ENCODE assay signal across 30 cellular contexts in the genomic region with DNA sequence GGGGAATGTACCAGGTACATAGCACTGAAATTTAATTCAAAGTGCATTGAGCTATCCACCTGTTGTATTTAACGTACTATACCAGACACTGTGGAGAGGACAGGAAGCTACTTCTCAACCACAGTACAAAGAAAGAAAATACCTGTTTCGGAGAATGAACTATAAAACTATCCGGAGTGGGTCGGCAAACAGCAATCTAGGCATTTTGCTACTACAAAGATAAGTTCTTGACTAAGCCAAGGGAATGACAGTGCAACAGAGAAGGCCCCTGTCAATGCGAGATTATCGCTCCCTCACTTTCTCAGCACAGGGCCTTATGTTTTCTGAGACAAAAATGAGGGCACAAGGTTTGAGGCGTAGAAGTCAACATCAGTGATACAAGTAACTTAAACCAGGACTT. TPM values are rescaled to one million over a fixed set of nuclear protein-coding genes. Genes with fewer than 3 reads are reported as not detected.
DNase-seq lines count a peak whose midpoint lies in the region; ATAC-seq and FAIRE-seq lines count a peak whose summit lies in the region.
"Had no signal": no experiment of that assay in that cellular context is flagged by ENCODE, and none has a peak within 500 bp of the region (broad histone marks: within the 10 kb centered on the region; RNA-seq: fewer than 3 reads in every experiment).

No MANE protein-coding gene starts in this region.

- H3K4me1 ChIP-seq in small intestine (ENCODE audit: control insufficient read depth in 2 of 2, insufficient read depth in 1 of 2, low read depth in 1 of 2, low read length in 1 of 2) (no peaks in the 10 kb centered on the region), aorta (ENCODE audit: control insufficient read depth in 1 of 2, insufficient read depth in 2 of 2, low read length in 2 of 2) (no peaks in the 10 kb centered on the region)
- H3K4me1 ChIP-seq: BE2C, thyroid gland, uterus had no signal

- ATAC-seq in T-cell (replicated peaks in 1 of 4) (peak; percentile 71 to 89 (median 86)), aorta (ENCODE audit: low FRiP score) (no peak)
- ATAC-seq: activated CD8-positive, alpha-beta memory T cell treated with anti-CD3 and anti-CD28 coated beads, Interleukin-2, amount 10 ng/mL, durations not matched to agents 7 days and 5 days; HCT116; heart left ventricle; left ventricle myocardium superior; right cardiac atrium had no signal

- CTCF ChIA-PET in activated naive CD4-positive, alpha-beta T cell treated with anti-CD3 and anti-CD28 coated beads for 36 hours (lab: Charles Lee), result interaction anchor here (0.6 kb wide), 3 partner anchors 40 to 681 kb away, joined by 3 read pairs; no protein-coding TSS in a partner anchor
- CTCF ChIA-PET in T-cell (lab: Charles Lee), result interaction anchor here (0.5 to 0.6 kb wide), 2 partner anchors 26 to 463 kb away, joined by 3 read pairs; no protein-coding TSS in a partner anchor

- intact Hi-C loops in activated naive CD4-positive, alpha-beta T cell treated with anti-CD3 and anti-CD28 coated beads for 36 hours (cut with micrococcal nuclease), result no loop called here
- intact Hi-C loops in aorta (cut with DNase I), result no loop called here

- WGBS in small intestine, 3 donors, result 43 to 68% (median 49%) methylated on average over 7 of the region's 7 CpGs
- WGBS in aorta, 2 donors, result 74 to 77% methylated on average over 7 of the region's 7 CpGs

- H3K9me3 Mint-ChIP-seq in activated naive CD4-positive, alpha-beta T cell treated with anti-CD3 and anti-CD28 coated beads for 36 hours, result no peaks in the 10 kb centered on the region
- no peaks in the 10 kb centered on the region for H3K9me3 Mint-ChIP-seq in T-cell
- no peaks in the 10 kb centered on the region for H3K9me3 Mint-ChIP-seq in activated naive CD8-positive, alpha-beta T cell (ENCODE audit: low read depth)

- DNase-seq in activated naive CD4-positive, alpha-beta T cell treated with anti-CD3 and anti-CD28 coated beads for 36 hours, result peak; percentile 34
- no peak for DNase-seq in activated naive CD4-positive, alpha-beta T cell treated with Interleukin-2 at 50 U/mL for 16 hours
- DNase-seq in T-cell, result peak in 1 of 34 experiments; percentile 11
- DNase-seq in small intestine, result peak; percentile 5
- DNase-seq in SKM-1 (lab: John Stamatoyannopoulos, UW; ENCODE audit: unreplicated experiment), result no peak
- no peak for DNase-seq in aorta
- DNase-seq: ACHN; activated CD4-positive, CD25-positive, alpha-beta regulatory T cell treated with anti-CD3 and anti-CD28 coated beads, Interleukin-2, amount 50 U/mL, for 72 hours; activated CD8-positive, alpha-beta memory T cell treated with anti-CD3 and anti-CD28 coated beads, Interleukin-2, amount 10 ng/mL, durations not matched to agents 7 days and 5 days; amniotic stem cell; BE2C; COR-L47; dorsolateral prefrontal cortex; foreskin melanocyte; heart left ventricle; kidney; left ventricle myocardium superior; mesendoderm; NCI-H1436; NCI-H226; NCI-H526 treated with DMSO at 0.1 percent for 48 hours; PC-9; right cardiac atrium; stimulated activated CD4-positive, alpha-beta T cell treated with anti-CD3 and anti-CD28 coated beads, Interleukin-2, amount 100 ng/mL, for 24 hours; thyroid gland; uterus had no signal

- POLR2A ChIA-PET in T-cell (lab: Charles Lee), result interaction anchor here in 1 of 2 donors (0.5 to 0.7 kb wide), 2 partner anchors 26 to 27 kb away, joined by 3 to 6 read pairs; partner anchors contain the start of gene SFMBT2

- peaks cover 55% of the 10 kb centered on the region for H3K4me1 Mint-ChIP-seq in activated naive CD4-positive, alpha-beta T cell treated with anti-CD3 and anti-CD28 coated beads for 36 hours (ENCODE audit: low read depth)
- H3K4me1 Mint-ChIP-seq in T-cell, result peaks cover 59 to 68% (median 64%) of the 10 kb centered on the region in 3 donors
- H3K4me1 Mint-ChIP-seq in activated naive CD8-positive, alpha-beta T cell (ENCODE audit: low read depth), result peaks cover 61% of the 10 kb centered on the region

- H3K36me3 ChIP-seq in small intestine (ENCODE audit: control insufficient read depth in 2 of 2, insufficient read depth in 2 of 2, low read length in 2 of 2) (no peaks in the 10 kb centered on the region), aorta (ENCODE audit: control insufficient read depth in 1 of 2, insufficient read depth in 2 of 2, low read length in 1 of 2) (no peaks in the 10 kb centered on the region)
- H3K36me3 ChIP-seq: thyroid gland, uterus had no signal

- H3K4me3 Mint-ChIP-seq in activated naive CD4-positive, alpha-beta T cell treated with anti-CD3 and anti-CD28 coated beads for 36 hours, result no peak overlapping the region
- H3K4me3 Mint-ChIP-seq in T-cell, result peak overlapping the region; percentile 55 to 64 (median 59)
- H3K4me3 Mint-ChIP-seq in activated naive CD8-positive, alpha-beta T cell, result peak overlapping the region; percentile 6
- H3K4me3 Mint-ChIP-seq: activated CD8-positive, alpha-beta memory T cell treated with anti-CD3 and anti-CD28 coated beads, Interleukin-2, amount 10 ng/mL, durations not matched to agents 7 days and 5 days had no signal

- no peak for FAIRE-seq in small intestine (lab: Jason Lieb, UNC)
- FAIRE-seq: GM12892, kidney had no signal

- H3K27me3 ChIP-seq in small intestine (ENCODE audit: control insufficient read depth in 2 of 2, insufficient read depth in 2 of 2, low read length in 2 of 2), result no peaks in the 10 kb centered on the region
- no peaks in the 10 kb centered on the region for H3K27me3 ChIP-seq in aorta (ENCODE audit: control insufficient read depth in 1 of 2, insufficient read depth in 2 of 2, low read length in 1 of 2)
- H3K27me3 ChIP-seq: BE2C, dorsolateral prefrontal cortex, heart left ventricle, thyroid gland, uterus had no signal

- H3K27me3 Mint-ChIP-seq in activated naive CD4-positive, alpha-beta T cell treated with anti-CD3 and anti-CD28 coated beads for 36 hours (ENCODE audit: low read depth), result no peaks in the 10 kb centered on the region
- H3K27me3 Mint-ChIP-seq in T-cell, result no peaks in the 10 kb centered on the region
- no peaks in the 10 kb centered on the region for H3K27me3 Mint-ChIP-seq in activated naive CD8-positive, alpha-beta T cell
- H3K27me3 Mint-ChIP-seq: activated CD8-positive, alpha-beta memory T cell treated with anti-CD3 and anti-CD28 coated beads, Interleukin-2, amount 10 ng/mL, durations not matched to agents 7 days and 5 days had no signal

- H3K36me3 Mint-ChIP-seq in activated naive CD4-positive, alpha-beta T cell treated with anti-CD3 and anti-CD28 coated beads for 36 hours (ENCODE audit: low read depth), result peaks cover 23% of the 10 kb centered on the region
- H3K36me3 Mint-ChIP-seq in T-cell, result peaks cover 33% of the 10 kb centered on the region
- H3K36me3 Mint-ChIP-seq in activated naive CD8-positive, alpha-beta T cell, result peaks cover 18% of the 10 kb centered on the region

- H3K27ac ChIP-seq in small intestine (ENCODE audit: low read depth in 1 of 2, low read length in 1 of 2), result no peak overlapping the region
- no peak overlapping the region for H3K27ac ChIP-seq in aorta (ENCODE audit: low read depth in 1 of 2, low read length in 2 of 2)
- H3K27ac ChIP-seq: dorsolateral prefrontal cortex, heart left ventricle, PC-9, SK-N-MC, thyroid gland, uterus had no signal

- peak overlapping the region; percentile 20 for H3K27ac Mint-ChIP-seq in activated naive CD4-positive, alpha-beta T cell treated with anti-CD3 and anti-CD28 coated beads for 36 hours
- peak overlapping the region; percentile 85 to 88 for H3K27ac Mint-ChIP-seq in T-cell
- peak overlapping the region; percentile 83 for H3K27ac Mint-ChIP-seq in activated naive CD8-positive, alpha-beta T cell
- H3K27ac Mint-ChIP-seq: activated CD8-positive, alpha-beta memory T cell treated with anti-CD3 and anti-CD28 coated beads, Interleukin-2, amount 10 ng/mL, durations not matched to agents 7 days and 5 days had no signal

- H3K9me3 ChIP-seq in small intestine (ENCODE audit: control insufficient read depth, low read depth) (no peaks in the 10 kb centered on the region), aorta (ENCODE audit: control insufficient read depth, low read length) (no peaks in the 10 kb centered on the region)
- H3K9me3 ChIP-seq: BE2C, heart left ventricle, thyroid gland, uterus had no signal

- H3K4me3 ChIP-seq in small intestine (ENCODE audit: low read depth in 1 of 2, low read length in 2 of 2), result no peak overlapping the region
- H3K4me3 ChIP-seq in aorta (ENCODE audit: low read length in 2 of 2), result no peak overlapping the region
- H3K4me3 ChIP-seq: dorsolateral prefrontal cortex, heart left ventricle, PC-9, SK-N-MC, thyroid gland, uterus had no signal

RNA-seq across cellular contexts. Expression of gene SFMBT2, which starts 27.4 kb away (rescaled TPM):
- 10 to 100 TPM; 20.0 to 21.5 TPM for total RNA-seq in activated naive CD4-positive, alpha-beta T cell treated with anti-CD3 and anti-CD28 coated beads for 36 hours
- total RNA-seq in T-cell (10 to 100 TPM; 32.7 to 38.3 (median 36.8) TPM), aorta (10 to 100 TPM in 1 of 2 donors, 1 to 10 TPM in 1; 9.2 to 20.3 TPM)
- polyA plus RNA-seq in small intestine (1 to 10 TPM in 1 of 3 donors, under 1 TPM in 2; 0.45 to 1.6 (median 0.97) TPM), aorta (1 to 10 TPM in 1 of 2 donors, under 1 TPM in 1; 0.36 to 1.1 TPM)

Comparison
In these comparisons a context has a peak if more than half of its experiments do, and no peak if none do; other contexts are left out.
1. DNase-seq: peak in activated naive CD4-positive, alpha-beta T cell treated with anti-CD3 and anti-CD28 coated beads for 36 hours (single experiment) and small intestine (single experiment); none in activated naive CD4-positive, alpha-beta T cell treated with Interleukin-2 at 50 U/mL for 16 hours (single experiment), SKM-1 (single experiment) and aorta (0 of 2).
2. H3K27ac Mint-ChIP-seq: peak in every context shown above with its lines; median percentile 86 in T-cell; 83 in activated naive CD8-positive, alpha-beta T cell; 20 in activated naive CD4-positive, alpha-beta T cell treated with anti-CD3 and anti-CD28 coated beads for 36 hours.